Comparison of ENCODE assay signal across 1 cellular context in genomic region chr17:1590031-1590746, GRCh38.
TF ChIP-seq lines count a peak whose summit lies in the region.

No MANE protein-coding gene starts in this region.

TF ChIP-seq in HEK293, 187 proteins besides CTCF, POLR2A, EP300 and RAD21 (continued from another document):
- TF ChIP-seq ATF2 (tag by site-specific recombination; IDR thresholded peaks at IDR 0.05; ENCODE audit: low read depth) (no peak), ZNF629 (tag by site-specific recombination; IDR thresholded peaks at IDR 0.05) (peak; percentile 64), ZNF132 (tag by site-specific recombination; IDR thresholded peaks at IDR 0.05; ENCODE audit: borderline replicate concordance) (no peak), ZBTB48 (tag by site-specific recombination; IDR thresholded peaks at IDR 0.05) (no peak), ZNF600 (tag by site-specific recombination; IDR thresholded peaks at IDR 0.05) (peak; percentile 56; the same call in 1 of the 2 replicates), ZBTB17 (tag by site-specific recombination; IDR thresholded peaks at IDR 0.05) (peak; percentile 47), KLF10 (tag by site-specific recombination; IDR thresholded peaks at IDR 0.05) (peak; percentile 37; the same call in 1 of the 2 replicates), SP2 (tag by site-specific recombination; IDR thresholded peaks at IDR 0.05) (0 out of 2 replicates have a peak, but pooled peaks have one; percentile 14), ZNF398 (tag by site-specific recombination; IDR thresholded peaks at IDR 0.05) (no peak), ZNF48 (tag by site-specific recombination; IDR thresholded peaks at IDR 0.05) (no peak), GLIS2 (tag by site-specific recombination; IDR thresholded peaks at IDR 0.05) (peak; percentile 27; the same call in 1 of the 2 replicates), ZNF184 (tag by site-specific recombination; IDR thresholded peaks at IDR 0.05) (peak; percentile 81; the same call in 1 of the 2 replicates), PRDM1 (tag by site-specific recombination; IDR thresholded peaks at IDR 0.05) (peak; percentile 92), FEZF1 (tag by site-specific recombination; IDR thresholded peaks at IDR 0.05) (0 out of 2 replicates have a peak, but pooled peaks have one; percentile 12), ZEB2 (tag by site-specific recombination; IDR thresholded peaks at IDR 0.05) (peak; percentile 60; the same call in 1 of the 2 replicates), ZNF350 (tag by site-specific recombination; IDR thresholded peaks at IDR 0.05) (no peak), ZNF324 (tag by site-specific recombination; IDR thresholded peaks at IDR 0.05) (no peak), ZNF658 (tag by site-specific recombination; IDR thresholded peaks at IDR 0.05) (no peak), SP7 (tag by site-specific recombination; IDR thresholded peaks at IDR 0.05) (peak; percentile 92), ZNF10 (tag by site-specific recombination; IDR thresholded peaks at IDR 0.05) (peak; percentile 71; the same call in 1 of the 2 replicates), ZNF2 (tag by site-specific recombination; IDR thresholded peaks at IDR 0.05) (no peak)
